Comparison of ENCODE assay signal across 27 cellular contexts in the genomic region with DNA sequence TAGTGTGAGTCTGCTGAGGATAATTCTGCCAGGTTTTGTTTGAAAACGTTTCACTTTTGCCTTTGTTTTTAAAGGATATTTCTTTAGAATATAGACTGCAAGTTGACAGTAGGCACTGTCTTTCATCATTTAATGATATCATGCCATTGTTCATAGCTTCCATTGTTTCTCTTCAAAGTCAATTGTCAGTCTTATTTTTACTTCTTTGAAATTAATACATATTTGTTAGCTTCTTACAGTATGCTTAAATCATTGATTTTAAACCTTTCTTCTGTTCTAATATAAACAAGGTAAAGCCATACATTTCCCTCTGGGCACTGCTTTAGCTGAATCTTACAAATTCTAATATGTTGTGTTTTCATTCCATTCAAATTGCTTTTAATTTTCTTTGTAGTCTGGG.
DNase-seq lines count a peak whose midpoint lies in the region; ATAC-seq, FAIRE-seq and TF ChIP-seq lines count a peak whose summit lies in the region.
"Had no signal": no experiment of that assay in that cellular context is flagged by ENCODE, and none has a peak within 500 bp of the region (broad histone marks: within the 10 kb centered on the region; RNA-seq: fewer than 3 reads in every experiment).

No MANE protein-coding gene starts in this region.

- DNase-seq in NCI-H1105 treated with DMSO at 0.1 percent for 48 hours (lab: John Stamatoyannopoulos, UW) (peak; percentile 22), NCI-H1105 (lab: John Stamatoyannopoulos, UW) (no peak), Karpas-422 (no peak), K562 (ENCODE audit: extremely low read depth in 1 of 4, low spot score in 3 of 4) (no peak), pancreas (no peak), transverse colon (no peak)
- DNase-seq: ACHN; BE2C; C1 segment of cervical spinal cord; CD4-positive, alpha-beta memory T cell; CD4-positive, CD25-positive, alpha-beta regulatory T cell; CD8-positive, alpha-beta memory T cell; COR-L47; DMS 273 treated with DMSO at 0.1 percent for 48 hours; DMS153; DMS53; DMS79; DND-41; EL; GDM1 had no signal

- TF ChIP-seq EP300 in K562 (IDR thresholded peaks at IDR 0.05; ENCODE audit: low read length) (no peak), transverse colon (IDR thresholded peaks at IDR 0.05; ENCODE audit: low read depth) (no peak), gastroesophageal sphincter (IDR thresholded peaks at IDR 0.05) (no peak)

- H3K4me3 ChIP-seq in Karpas-422 (ENCODE audit: low read length), result no peak overlapping the region
- no peak overlapping the region for H3K4me3 ChIP-seq in K562
- H3K4me3 ChIP-seq in pancreas, result no peak overlapping the region
- H3K4me3 ChIP-seq in transverse colon, result no peak overlapping the region
- no peak overlapping the region for H3K4me3 ChIP-seq in gastroesophageal sphincter
- H3K4me3 ChIP-seq: BLaER1, GM12878 had no signal

- H3K9me3 ChIP-seq in Karpas-422 (ENCODE audit: low read length), result peaks cover 18% of the 10 kb centered on the region
- peaks cover 5% of the 10 kb centered on the region for H3K9me3 ChIP-seq in K562 (replicated peaks; ENCODE audit: control insufficient read depth, insufficient read depth, low read depth, low read length)
- no peaks in the 10 kb centered on the region for H3K9me3 ChIP-seq in pancreas
- peaks cover 18 to 24% of the 10 kb centered on the region in 2 donors for H3K9me3 ChIP-seq in transverse colon
- H3K9me3 ChIP-seq in gastroesophageal sphincter, result peaks cover 0 to 19% (median 0%) of the 10 kb centered on the region in 3 donors
- H3K9me3 ChIP-seq: BE2C had no signal

- no peaks in the 10 kb centered on the region for H3K9me1 ChIP-seq in K562 (ENCODE audit: control insufficient read depth, insufficient read depth, low read length)

- no peak overlapping the region for H3K27ac ChIP-seq in Karpas-422 (ENCODE audit: low read length)
- H3K27ac ChIP-seq in K562 (ENCODE audit: extremely low read depth, low read depth, low read length), result no peak overlapping the region
- no peak overlapping the region for H3K27ac ChIP-seq in pancreas
- H3K27ac ChIP-seq in transverse colon, result no peak overlapping the region
- no peak overlapping the region for H3K27ac ChIP-seq in gastroesophageal sphincter
- H3K27ac ChIP-seq: 22Rv1, BLaER1 had no signal

- no peaks in the 10 kb centered on the region for H3K9me2 ChIP-seq in Karpas-422 (replicated peaks; ENCODE audit: insufficient read depth, low read length)

- no peak for TF ChIP-seq RAD21 in K562 (CRISPR knock-in tag; conservative IDR thresholded peaks at IDR 0.05 in 1 of 2, IDR thresholded peaks at IDR 0.05 in 1 of 2)

- H3K79me2 ChIP-seq in Karpas-422 (ENCODE audit: low read length) (no peaks in the 10 kb centered on the region), K562 (ENCODE audit: control insufficient read depth, insufficient read depth, low read length) (no peaks in the 10 kb centered on the region)

- H3K9ac ChIP-seq in Karpas-422 (ENCODE audit: low read length) (no peak overlapping the region), K562 (ENCODE audit: insufficient read depth in 1 of 2, low read depth in 2 of 2, low read length in 2 of 2) (no peak overlapping the region)
- H3K9ac ChIP-seq: BLaER1 had no signal

- 5% methylated on average over 1 of the region's 1 CpG for WGBS in K562 (ENCODE audit: insufficient coverage, low coverage, missing lambda C conversion rate)
- 58 to 62% methylated on average over 1 of the region's 1 CpG for WGBS in pancreas, 2 donors
- 62 to 64% methylated on average over 1 of the region's 1 CpG for whole genome bisulfite sequencing in transverse colon (ENCODE audit: low coverage in 1 of 2), 2 donors
- 47 to 56% methylated on average over 1 of the region's 1 CpG for WGBS in gastroesophageal sphincter (ENCODE audit: low coverage in 1 of 2), 2 donors

- H4K20me1 ChIP-seq in Karpas-422 (ENCODE audit: insufficient read depth, low read depth, low read length) (no peaks in the 10 kb centered on the region), K562 (replicated peaks; ENCODE audit: control insufficient read depth, insufficient read depth, low read length) (no peaks in the 10 kb centered on the region)
- H4K20me1 ChIP-seq: BLaER1 had no signal

- H3K36me3 ChIP-seq in Karpas-422 (ENCODE audit: insufficient read depth, low read length) (peaks cover 15% of the 10 kb centered on the region; the same call in 1 of the 2 replicates), K562 (ENCODE audit: control insufficient read depth, insufficient read depth, low read length) (no peaks in the 10 kb centered on the region), pancreas (peaks cover 0 to 3% (median 0%) of the 10 kb centered on the region in 3 donors), transverse colon (peaks cover 0 to 1% (median 0%) of the 10 kb centered on the region in 4 donors), gastroesophageal sphincter (no peaks in the 10 kb centered on the region)
- H3K36me3 ChIP-seq: BE2C, BLaER1 had no signal

- H3K27me3 ChIP-seq in Karpas-422 (ENCODE audit: low read length) (no peaks in the 10 kb centered on the region), K562 (ENCODE audit: control insufficient read depth in 2 of 2, insufficient read depth in 2 of 2, low read length in 2 of 2) (no peaks in the 10 kb centered on the region), pancreas (no peaks in the 10 kb centered on the region), transverse colon (no peaks in the 10 kb centered on the region), gastroesophageal sphincter (no peaks in the 10 kb centered on the region)
- H3K27me3 ChIP-seq: BE2C, BLaER1 had no signal

- TF ChIP-seq POLR2A in K562 (conservative IDR thresholded peaks at IDR 0.05), result no peak
- no peak for TF ChIP-seq POLR2A in transverse colon (IDR thresholded peaks at IDR 0.05)
- TF ChIP-seq POLR2A in gastroesophageal sphincter (IDR thresholded peaks at IDR 0.05), result no peak

- POLR2A ChIA-PET in K562 (lab: Yijun Ruan, JAX), result no interaction called here

- FAIRE-seq in K562 (lab: Jason Lieb, UNC) (no peak), pancreas (lab: Jason Lieb, UNC) (peak; percentile 29)
- FAIRE-seq: GM12878, GM12892, GM18507 had no signal

- intact Hi-C loops in K562 (cut with micrococcal nuclease), result no loop called here
- intact Hi-C loops in pancreas (cut with DNase I), result no loop called here
- intact Hi-C loops in transverse colon (cut with DNase I; ENCODE audit: low total_unique reads), result no loop called here

- no TSS peak for BruUV-seq in K562 (replicated peaks; lab: Mats Ljungman, UMichigan)

- TF ChIP-seq CTCF in K562 (IDR thresholded peaks at IDR 0.05 in 2 of 3, conservative IDR thresholded peaks at IDR 0.05 in 1 of 3; ENCODE audit: insufficient read depth in 2 of 3, low read depth in 1 of 3, low read length in 3 of 3), result no peak
- TF ChIP-seq CTCF in pancreas (IDR thresholded peaks at IDR 0.05), result no peak
- TF ChIP-seq CTCF in transverse colon (IDR thresholded peaks at IDR 0.05), result no peak
- no peak for TF ChIP-seq CTCF in gastroesophageal sphincter (IDR thresholded peaks at IDR 0.05)

- no peak for ATAC-seq in K562
- ATAC-seq in pancreas, result no peak
- no peak for ATAC-seq in HG03469 (IDR thresholded peaks at IDR 0.05; ENCODE audit: unreplicated experiment)
- no peak for ATAC-seq in gastroesophageal sphincter
- ATAC-seq: GM12878 had no signal

- CTCF ChIA-PET in K562 (lab: Yijun Ruan, JAX; ENCODE audit: low intra/inter-chr PET ratio), result no interaction called here

- in situ Hi-C loops in K562 (cut with MboI), result no loop called here
- in situ Hi-C loops in transverse colon (cut with MboI; ENCODE audit: low pct_ligation_motif_present in 1 of 4, low pct_unique_long_range_greater_than_20kb in 1 of 4, low sequenced_read_pairs in 3 of 4), result no loop called here

- H3K4me1 ChIP-seq in Karpas-422 (ENCODE audit: low read length) (peaks cover 30% of the 10 kb centered on the region), K562 (replicated peaks in 1 of 2; ENCODE audit: control insufficient read depth in 2 of 2, insufficient read depth in 2 of 2, low read length in 2 of 2) (no peaks in the 10 kb centered on the region), pancreas (no peaks in the 10 kb centered on the region), transverse colon (peaks cover 0 to 19% (median 11%) of the 10 kb centered on the region in 4 donors), gastroesophageal sphincter (peaks cover 0 to 33% (median 12%) of the 10 kb centered on the region in 3 donors)

- H2AFZ ChIP-seq in Karpas-422 (ENCODE audit: low read length) (peak overlapping the region; percentile 36; the same call in 1 of the 2 replicates), K562 (ENCODE audit: low read depth, low read length) (no peak overlapping the region)

- no peak overlapping the region for H3K4me2 ChIP-seq in Karpas-422 (ENCODE audit: low read depth, low read length, poor library complexity, severe bottlenecking)
- H3K4me2 ChIP-seq in K562 (ENCODE audit: insufficient read depth, low read length), result no peak overlapping the region
- H3K4me2 ChIP-seq: BLaER1 had no signal

TF ChIP-seq in K562, 482 proteins besides CTCF, POLR2A, EP300 and RAD21:
- TF ChIP-seq CBX5 (IDR thresholded peaks at IDR 0.05; ENCODE audit: borderline replicate concordance, low read depth), result 0 out of 2 replicates have a peak, but pooled peaks have one; percentile 38
- no peak for TF ChIP-seq GTF2F1 (IDR thresholded peaks at IDR 0.05; ENCODE audit: low read depth, low read length)
- no peak for TF ChIP-seq CHCHD3 (CRISPR knock-in tag; IDR thresholded peaks at IDR 0.05)
- no peak for TF ChIP-seq ZNF780A (CRISPR knock-in tag; IDR thresholded peaks at IDR 0.05)
- no peak for TF ChIP-seq RFX5 (IDR thresholded peaks at IDR 0.05; ENCODE audit: low read depth, low read length)
- peak in 1 of 2 experiments; percentile 75; a peak in 2 of 3 replicates for TF ChIP-seq CBX3 (IDR thresholded peaks at IDR 0.05; ENCODE audit: borderline replicate concordance in 1 of 2, low read length in 2 of 2)
- TF ChIP-seq TRIM28 (IDR thresholded peaks at IDR 0.05), result peak; percentile 73
- 0 out of 4 replicates have a peak, but pooled peaks of 1 of the 2 experiments have one; percentile 25 for TF ChIP-seq TRIM24 (IDR thresholded peaks at IDR 0.05)
